Comparison of ENCODE assay signal across 14 cellular contexts in the genomic region with DNA sequence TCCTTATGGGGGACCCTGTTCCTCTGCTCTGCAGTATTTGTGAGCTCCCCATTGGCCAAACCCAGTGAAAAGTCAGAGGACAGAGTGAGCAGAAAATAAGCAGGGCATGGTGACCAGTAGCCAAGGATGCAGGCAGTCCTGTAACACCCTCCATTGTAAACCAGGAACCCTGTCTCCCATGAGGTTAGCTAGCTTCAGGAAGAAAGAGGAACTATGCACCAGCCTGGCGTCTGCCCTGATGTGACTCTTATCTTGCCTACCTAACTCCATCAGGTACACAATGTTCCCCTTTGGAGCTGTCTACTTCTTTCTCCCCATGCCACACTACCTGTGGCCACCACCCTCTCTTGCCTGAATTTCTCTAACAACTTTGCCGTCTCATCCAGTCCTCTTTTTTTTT.
DNase-seq lines count a peak whose midpoint lies in the region; ATAC-seq and TF ChIP-seq lines count a peak whose summit lies in the region.
"Had no signal": no experiment of that assay in that cellular context is flagged by ENCODE, and none has a peak within 500 bp of the region (broad histone marks: within the 10 kb centered on the region; RNA-seq: fewer than 3 reads in every experiment).

No MANE protein-coding gene starts in this region.

- peaks cover 11% of the 10 kb centered on the region for H3K4me1 ChIP-seq in Karpas-422 (ENCODE audit: low read length)
- H3K4me1 ChIP-seq: breast epithelium, psoas muscle had no signal

- no peaks in the 10 kb centered on the region for H3K79me2 ChIP-seq in Karpas-422 (ENCODE audit: low read length)

- H3K36me3 ChIP-seq in GM06990 (ENCODE audit: control insufficient read depth, insufficient read depth, low read length) (no peaks in the 10 kb centered on the region), Karpas-422 (ENCODE audit: insufficient read depth, low read length) (no peaks in the 10 kb centered on the region)
- H3K36me3 ChIP-seq: breast epithelium, vagina had no signal

- H3K9me3 ChIP-seq in Karpas-422 (ENCODE audit: low read length) = no peaks in the 10 kb centered on the region
- H3K9me3 ChIP-seq: breast epithelium, psoas muscle, vagina had no signal

- peak; percentile 28 for DNase-seq in GM06990 (ENCODE audit: extremely low read depth, insufficient read length)
- DNase-seq in Karpas-422 = peak; percentile 44
- no peak for DNase-seq in epithelial cell of prostate (ENCODE audit: low read depth, low spot score)
- no peak for DNase-seq in NCI-H774 (lab: John Stamatoyannopoulos, UW)
- DNase-seq in cortex of kidney (lab: John Stamatoyannopoulos, UW) = no peak
- DNase-seq in UCSD-AML1 (lab: John Stamatoyannopoulos, UW; ENCODE audit: unreplicated experiment) = no peak
- DNase-seq: effector memory CD8-positive, alpha-beta T cell; kidney; NCI-H2081; psoas muscle had no signal

- H3K27ac ChIP-seq in Karpas-422 (ENCODE audit: low read length) (no peak overlapping the region), epithelial cell of prostate (peak overlapping the region; percentile 25)
- H3K27ac ChIP-seq: breast epithelium, psoas muscle, vagina had no signal

- no peaks in the 10 kb centered on the region for H3K9me2 ChIP-seq in Karpas-422 (replicated peaks; ENCODE audit: insufficient read depth, low read length)

- ATAC-seq in GM21515 (IDR thresholded peaks at IDR 0.05; ENCODE audit: unreplicated experiment) (peak; percentile 29), GM19463 (IDR thresholded peaks at IDR 0.05; ENCODE audit: unreplicated experiment) (no peak)
- ATAC-seq: effector memory CD8-positive, alpha-beta T cell; psoas muscle had no signal

- H3K9ac ChIP-seq in Karpas-422 (ENCODE audit: low read length) = no peak overlapping the region

- H4K20me1 ChIP-seq in Karpas-422 (ENCODE audit: insufficient read depth, low read depth, low read length) = no peaks in the 10 kb centered on the region

- peak overlapping the region; percentile 11; the same call in 1 of the 2 replicates for H3K4me3 ChIP-seq in GM06990 (replicated peaks; ENCODE audit: low read depth, low read length)
- H3K4me3 ChIP-seq in Karpas-422 (ENCODE audit: low read length) = no peak overlapping the region
- H3K4me3 ChIP-seq: breast epithelium, psoas muscle, vagina had no signal

- no peak for TF ChIP-seq CTCF in GM06990 (IDR thresholded peaks at IDR 0.05; ENCODE audit: insufficient read depth, low read length, poor library complexity, severe bottlenecking)

- no peak overlapping the region for H2AFZ ChIP-seq in Karpas-422 (ENCODE audit: low read length)

- no peak overlapping the region for H3K4me2 ChIP-seq in Karpas-422 (ENCODE audit: low read depth, low read length, poor library complexity, severe bottlenecking)

- no peaks in the 10 kb centered on the region for H3K27me3 ChIP-seq in GM06990 (replicated peaks; ENCODE audit: control insufficient read depth, insufficient read depth, low read length)
- no peaks in the 10 kb centered on the region for H3K27me3 ChIP-seq in Karpas-422 (ENCODE audit: low read length)
- H3K27me3 ChIP-seq: breast epithelium, vagina had no signal

Comparison
In these comparisons a context has a peak if more than half of its experiments do, and no peak if none do; other contexts are left out.
1. DNase-seq: peak in GM06990 (single experiment) and Karpas-422 (single experiment); none in epithelial cell of prostate (single experiment), NCI-H774 (single experiment), cortex of kidney (single experiment) and UCSD-AML1 (single experiment).